Comparison of ENCODE assay signal across 19 cellular contexts in genomic region chr17:62650587-62650986, GRCh38.
"Had no signal": no experiment of that assay in that cellular context is flagged by ENCODE, and none has a peak within 500 bp of the region (broad histone marks: within the 10 kb centered on the region; RNA-seq: fewer than 3 reads in every experiment).

No MANE protein-coding gene starts in this region.

- H3K27me3 ChIP-seq: cardiac muscle cell, colonic mucosa, upper lobe of left lung had no signal

- H3K4me3 ChIP-seq: cardiac muscle cell, colonic mucosa, left ventricle myocardium inferior, psoas muscle, upper lobe of left lung had no signal

- H3K27ac Mint-ChIP-seq: activated CD4-positive, alpha-beta memory T cell treated with anti-CD3 and anti-CD28 coated beads, Interleukin-2, amount 10 ng/mL, durations not matched to agents 7 days and 5 days; activated CD4-positive, alpha-beta T cell treated with anti-CD3 and anti-CD28 coated beads for 36 hours had no signal

- DNase-seq: activated CD4-positive, alpha-beta memory T cell treated with anti-CD3 and anti-CD28 coated beads, Interleukin-2, amount 10 ng/mL, durations not matched to agents 7 days and 5 days; activated CD4-positive, alpha-beta T cell treated with anti-CD3 and anti-CD28 coated beads for 36 hours; activated naive CD4-positive, alpha-beta T cell; activated T-cell treated with anti-CD3 and anti-CD28 coated beads, Interleukin-2, amount 50 U/mL, for 48 hours; colonic mucosa; kidney; left ventricle myocardium inferior; naive B cell; nucleus accumbens; stimulated activated CD4-positive, alpha-beta T cell treated with anti-CD3 and anti-CD28 coated beads, Interleukin-2, amount 100 ng/mL, for 48 hours; stimulated activated CD8-positive, alpha-beta memory T cell treated with anti-CD3 and anti-CD28 coated beads, Interleukin-4, amount 100 ng/mL, for 48 hours; stimulated activated naive CD8-positive, alpha-beta T cell treated with anti-CD3 and anti-CD28 coated beads, Interleukin-15, Interleukin-2, amounts not matched to agents 100 U/mL and 50 U/mL, for 24 hours; upper lobe of left lung had no signal

- H3K27ac ChIP-seq: cardiac muscle cell, colonic mucosa, left ventricle myocardium inferior, psoas muscle, VCaP had no signal

- H3K4me3 Mint-ChIP-seq: activated CD4-positive, alpha-beta memory T cell treated with anti-CD3 and anti-CD28 coated beads, Interleukin-2, amount 10 ng/mL, durations not matched to agents 7 days and 5 days; activated CD4-positive, alpha-beta T cell treated with anti-CD3 and anti-CD28 coated beads for 36 hours had no signal

- ATAC-seq: activated CD4-positive, alpha-beta T cell treated with anti-CD3 and anti-CD28 coated beads for 36 hours; psoas muscle; sciatic nerve; stimulated activated naive CD8-positive, alpha-beta T cell treated with anti-CD3 and anti-CD28 coated beads, Interleukin-15, Interleukin-2, amounts not matched to agents 100 U/mL and 50 U/mL, for 24 hours had no signal

- H3K9me3 ChIP-seq: colonic mucosa, left ventricle myocardium inferior, psoas muscle, upper lobe of left lung had no signal

- H3K27me3 Mint-ChIP-seq: naive B cell had no signal

- H3K36me3 ChIP-seq: cardiac muscle cell, colonic mucosa, left ventricle myocardium inferior, upper lobe of left lung had no signal

- H3K9me3 Mint-ChIP-seq: activated CD4-positive, alpha-beta memory T cell treated with anti-CD3 and anti-CD28 coated beads, Interleukin-2, amount 10 ng/mL, durations not matched to agents 7 days and 5 days; naive B cell had no signal

- FAIRE-seq: astrocyte, frontal cortex, kidney had no signal

- H3K36me3 Mint-ChIP-seq: naive B cell had no signal
